ENCODE assay signal across 1 cellular context in genomic region chr17:67157732-67158639, GRCh38.
A peak's percentile ranks its signal among the peaks of the same experiment; 100 is the strongest.
TF ChIP-seq lines count a peak whose summit lies in the region.

No MANE protein-coding gene starts in this region.

TF ChIP-seq in SK-N-SH, 30 proteins besides CTCF, POLR2A, EP300 and RAD21 (continued from another document):
- TF ChIP-seq SMC3 (IDR thresholded peaks at IDR 0.05; ENCODE audit: low read depth, low read length) (peak; percentile 89), RCOR1 (IDR thresholded peaks at IDR 0.05; ENCODE audit: low read length) (peak; percentile 80), RXRA (IDR thresholded peaks at IDR 0.05; ENCODE audit: borderline replicate concordance, low read depth) (no peak), MEF2A (IDR thresholded peaks at IDR 0.05; ENCODE audit: borderline replicate concordance, low read depth) (no peak), MAX (IDR thresholded peaks at IDR 0.05; ENCODE audit: low read depth) (no peak), TEAD4 (IDR thresholded peaks at IDR 0.05; ENCODE audit: borderline replicate concordance, insufficient read depth) (no peak), MXI1 (IDR thresholded peaks at IDR 0.05; ENCODE audit: low read depth, low read length) (no peak), JUND (IDR thresholded peaks at IDR 0.05) (no peak)
- TF ChIP-seq, protein P1, sequence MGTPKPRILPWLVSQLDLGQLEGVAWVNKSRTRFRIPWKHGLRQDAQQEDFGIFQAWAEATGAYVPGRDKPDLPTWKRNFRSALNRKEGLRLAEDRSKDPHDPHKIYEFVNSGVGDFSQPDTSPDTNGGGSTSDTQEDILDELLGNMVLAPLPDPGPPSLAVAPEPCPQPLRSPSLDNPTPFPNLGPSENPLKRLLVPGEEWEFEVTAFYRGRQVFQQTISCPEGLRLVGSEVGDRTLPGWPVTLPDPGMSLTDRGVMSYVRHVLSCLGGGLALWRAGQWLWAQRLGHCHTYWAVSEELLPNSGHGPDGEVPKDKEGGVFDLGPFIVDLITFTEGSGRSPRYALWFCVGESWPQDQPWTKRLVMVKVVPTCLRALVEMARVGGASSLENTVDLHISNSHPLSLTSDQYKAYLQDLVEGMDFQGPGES (IDR thresholded peaks at IDR 0.05; ENCODE audit: low read depth, low read length) = no peak
